In the genomic region with DNA sequence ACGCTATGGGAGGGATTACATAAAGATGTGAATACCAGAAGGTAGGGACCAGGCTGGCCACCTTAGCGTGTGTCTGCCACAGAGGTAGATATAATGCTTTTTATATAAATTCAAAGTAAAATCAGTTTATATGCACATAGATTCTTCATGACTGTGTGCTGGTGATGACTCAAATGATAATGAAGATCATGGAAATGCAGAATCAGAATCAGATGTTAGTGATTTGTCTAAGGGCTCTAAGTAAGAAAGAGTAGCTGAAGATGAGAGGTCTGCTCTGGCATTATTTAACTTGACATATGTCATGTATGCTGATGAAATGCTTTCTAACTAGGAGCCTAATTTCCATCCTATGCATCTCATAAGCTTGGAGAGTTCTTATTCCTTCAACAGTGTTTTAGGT, we compare ENCODE assay signal across 18 cellular contexts. TPM values are rescaled to one million over a fixed set of nuclear protein-coding genes. Genes with fewer than 3 reads are reported as not detected.
DNase-seq lines count a peak whose midpoint lies in the region; ATAC-seq, FAIRE-seq and TF ChIP-seq lines count a peak whose summit lies in the region.
"Had no signal": no experiment of that assay in that cellular context is flagged by ENCODE, and none has a peak within 500 bp of the region (broad histone marks: within the 10 kb centered on the region; RNA-seq: fewer than 3 reads in every experiment).

No MANE protein-coding gene starts in this region.

- TF ChIP-seq POLR2A in K562 (conservative IDR thresholded peaks at IDR 0.05) = no peak

- no peak overlapping the region for H3K4me2 ChIP-seq in K562 (ENCODE audit: insufficient read depth, low read length)

- no peak for TF ChIP-seq EP300 in K562 (IDR thresholded peaks at IDR 0.05; ENCODE audit: low read length)

- TF ChIP-seq CTCF in AG10803 (conservative IDR thresholded peaks at IDR 0.05; ENCODE audit: low read length) = no peak
- no peak for TF ChIP-seq CTCF in K562 (IDR thresholded peaks at IDR 0.05 in 2 of 3, conservative IDR thresholded peaks at IDR 0.05 in 1 of 3; ENCODE audit: insufficient read depth in 2 of 3, low read depth in 1 of 3, low read length in 3 of 3)
- no peak for TF ChIP-seq CTCF in foreskin fibroblast (IDR thresholded peaks at IDR 0.05; ENCODE audit: low read depth, low read length)

- H3K27me3 ChIP-seq in K562 (ENCODE audit: control insufficient read depth in 2 of 2, insufficient read depth in 2 of 2, low read length in 2 of 2) = no peaks in the 10 kb centered on the region
- H3K27me3 ChIP-seq: BE2C had no signal

- ATAC-seq in K562 (no peak), GM21423 (IDR thresholded peaks at IDR 0.05; ENCODE audit: unreplicated experiment) (no peak)
- ATAC-seq: HepG2 had no signal

- CTCF ChIA-PET in K562 (lab: Yijun Ruan, JAX; ENCODE audit: low intra/inter-chr PET ratio) = no interaction called here

- TF ChIP-seq RAD21 in K562 (CRISPR knock-in tag; conservative IDR thresholded peaks at IDR 0.05 in 1 of 2, IDR thresholded peaks at IDR 0.05 in 1 of 2) = no peak

- in situ Hi-C loops in K562 (cut with MboI) = no loop called here

- no peak overlapping the region; the same call in 1 of the 2 replicates for H2AFZ ChIP-seq in K562 (ENCODE audit: low read depth, low read length)

- no peaks in the 10 kb centered on the region for H3K79me2 ChIP-seq in K562 (ENCODE audit: control insufficient read depth, insufficient read depth, low read length)

- H3K9me1 ChIP-seq in K562 (ENCODE audit: control insufficient read depth, insufficient read depth, low read length) = no peaks in the 10 kb centered on the region

- H3K9ac ChIP-seq in K562 (ENCODE audit: insufficient read depth in 1 of 2, low read depth in 2 of 2, low read length in 2 of 2) = no peak overlapping the region

- H3K4me3 ChIP-seq in AG10803 (ENCODE audit: low read length) (no peak overlapping the region), K562 (no peak overlapping the region), foreskin fibroblast (ENCODE audit: low read depth in 1 of 2, low read length in 2 of 2) (no peak overlapping the region)

- DNase-seq in AG10803 (ENCODE audit: low read depth) = peak; percentile 16
- DNase-seq in HS-5 (ENCODE audit: low read depth) = peak; percentile 8
- no peak for DNase-seq in K562 (ENCODE audit: extremely low read depth in 1 of 4, low spot score in 3 of 4)
- peak; percentile 36 to 73 for DNase-seq in foreskin fibroblast
- no peak for DNase-seq in NCI-H2029 (lab: John Stamatoyannopoulos, UW)
- no peak for DNase-seq in LoVo (ENCODE audit: low spot score)
- DNase-seq in activated CD4-positive, alpha-beta T cell treated with anti-CD3 and anti-CD28 coated beads, Interleukin-2, amount 50 U/mL, for 1 hour = no peak
- DNase-seq: 8988T; BE2C; CD4-positive, alpha-beta memory T cell; DMS79 treated with DMSO at 0.1 percent for 48 hours; GDM1; H7 had no signal

- peaks cover 0 to 11% of the 10 kb centered on the region in 2 experiments; a peak in 2 of 5 replicates for H3K4me1 ChIP-seq in K562 (replicated peaks in 1 of 2; ENCODE audit: control insufficient read depth in 2 of 2, insufficient read depth in 2 of 2, low read length in 2 of 2)
- H3K4me1 ChIP-seq: BE2C had no signal

- peak; percentile 35 for FAIRE-seq in K562 (lab: Jason Lieb, UNC)
- FAIRE-seq: GM12892, HepG2, HTR-8/SVneo had no signal

- no TSS peak for BruUV-seq in K562 (replicated peaks; lab: Mats Ljungman, UMichigan)

- POLR2A ChIA-PET in K562 (lab: Yijun Ruan, JAX) = interaction anchor here (0.6 kb wide), 1 partner anchor 10 kb away, joined by 3 read pairs; no protein-coding TSS in a partner anchor

- no peaks in the 10 kb centered on the region for H3K36me3 ChIP-seq in K562 (ENCODE audit: control insufficient read depth, insufficient read depth, low read length)
- H3K36me3 ChIP-seq: BE2C had no signal

- no peaks in the 10 kb centered on the region for H4K20me1 ChIP-seq in K562 (replicated peaks; ENCODE audit: control insufficient read depth, insufficient read depth, low read length)

- H3K27ac ChIP-seq in K562 (ENCODE audit: extremely low read depth, low read depth, low read length) = no peak overlapping the region
- H3K27ac ChIP-seq: C4-2B had no signal

- 6% methylated on average over 2 of the region's 2 CpGs for WGBS in K562 (ENCODE audit: insufficient coverage, low coverage, missing lambda C conversion rate)

- no peaks in the 10 kb centered on the region for H3K9me3 ChIP-seq in K562 (replicated peaks; ENCODE audit: control insufficient read depth, insufficient read depth, low read depth, low read length)
- H3K9me3 ChIP-seq: BE2C had no signal

- intact Hi-C loops in K562 (cut with micrococcal nuclease) = no loop called here

TF ChIP-seq in K562, 482 proteins besides CTCF, POLR2A, EP300 and RAD21:
- TF ChIP-seq, protein P1, sequence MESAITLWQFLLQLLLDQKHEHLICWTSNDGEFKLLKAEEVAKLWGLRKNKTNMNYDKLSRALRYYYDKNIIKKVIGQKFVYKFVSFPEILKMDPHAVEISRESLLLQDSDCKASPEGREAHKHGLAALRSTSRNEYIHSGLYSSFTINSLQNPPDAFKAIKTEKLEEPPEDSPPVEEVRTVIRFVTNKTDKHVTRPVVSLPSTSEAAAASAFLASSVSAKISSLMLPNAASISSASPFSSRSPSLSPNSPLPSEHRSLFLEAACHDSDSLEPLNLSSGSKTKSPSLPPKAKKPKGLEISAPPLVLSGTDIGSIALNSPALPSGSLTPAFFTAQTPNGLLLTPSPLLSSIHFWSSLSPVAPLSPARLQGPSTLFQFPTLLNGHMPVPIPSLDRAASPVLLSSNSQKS (CRISPR knock-in tag; IDR thresholded peaks at IDR 0.05) = no peak
- TF ChIP-seq ZNF75A (CRISPR knock-in tag; IDR thresholded peaks at IDR 0.05) (no peak), DIDO1 (tag; IDR thresholded peaks at IDR 0.05; ENCODE audit: low read depth) (no peak)
TF ChIP-seq in K562: peak in this region for 0.

RNA-seq across cellular contexts. Expression of a gene that starts 50.3 kb away (rescaled TPM):
- total RNA-seq in K562 (2011; cell fraction: chromatin; rRNA removed; ENCODE audit: low replicate concordance) = 23.9 and 56.9 TPM in 2 replicates
- total RNA-seq in K562 (2011; cell fraction: nucleolus; rRNA removed) = 12.2 and 18.3 TPM in 2 replicates
- total RNA-seq in K562 (2011; cell fraction: nucleoplasm; rRNA removed) = 17.7 and 26.4 TPM in 2 replicates
- 7.6 and 15.3 TPM in 2 replicates for total RNA-seq in K562 (2014; rRNA removed)
- 26.0 and 31.8 TPM in 2 replicates for total RNA-seq in K562 (2014; rRNA removed; fragmentation: Illumina TruSeq; extraction: Trizol)
- total RNA-seq in K562 (2015; rRNA removed; fragmentation: Illumina TruSeq; extraction: Trizol) = 14.0 and 17.4 TPM in 2 replicates
- total RNA-seq in K562 (2021) = 17.6 and 18.8 TPM in 2 replicates
- 22.3 and 30.9 TPM in 2 replicates for polyA plus RNA-seq in K562 (2011; rRNA removed)
- 11.0 and 13.7 TPM in 2 replicates for polyA plus RNA-seq in K562 (2011; cell fraction: cytosol; rRNA removed)
- 29.4 and 30.3 TPM in 2 replicates for polyA plus RNA-seq in K562 (2011; cell fraction: nucleus; rRNA removed)
- polyA plus RNA-seq in K562 (2012) = 14.4 and 18.2 TPM in 2 replicates
- polyA plus RNA-seq in K562 (2014; fragmentation: Illumina TruSeq; extraction: Trizol) = 10.1 and 10.6 TPM in 2 replicates
- 10 to 100 TPM; 58.7 to 69.1 TPM for polyA plus RNA-seq in K562 (2014; fragmentation: Nextera tagmentation; extraction: Ambion mirVana)
- 12.7 and 14.4 TPM in 2 replicates for polyA plus RNA-seq in K562 (2014; rRNA removed)
- 54.7 and 54.8 TPM in 2 replicates for polyA minus RNA-seq in K562 (2011; rRNA and poly(A)+ RNA removed)
- 5.3 and 12.6 TPM in 2 replicates for polyA minus RNA-seq in K562 (2011; cell fraction: cytosol; rRNA and poly(A)+ RNA removed)
- polyA minus RNA-seq in K562 (2011; cell fraction: nucleus; rRNA and poly(A)+ RNA removed) = 53.6 and 70.6 TPM in 2 replicates

Comparison
In these comparisons a context has a peak if more than half of its experiments do, and no peak if none do; other contexts are left out.
1. DNase-seq: peak in AG10803 (single experiment), HS-5 (single experiment) and foreskin fibroblast (2 of 2); none in K562 (0 of 4), NCI-H2029 (single experiment), LoVo (single experiment) and activated CD4-positive, alpha-beta T cell treated with anti-CD3 and anti-CD28 coated beads, Interleukin-2, amount 50 U/mL, for 1 hour (single experiment).